In genomic region chr2:237412646-237413292, GRCh38 we compare ENCODE assay signal across 14 cellular contexts. TPM values are rescaled to one million over a fixed set of nuclear protein-coding genes. Genes with fewer than 3 reads are reported as not detected.
DNase-seq lines count a peak whose midpoint lies in the region; ATAC-seq and TF ChIP-seq lines count a peak whose summit lies in the region.
"Had no signal": no experiment of that assay in that cellular context is flagged by ENCODE, and none has a peak within 500 bp of the region (broad histone marks: within the 10 kb centered on the region; RNA-seq: fewer than 3 reads in every experiment).

No MANE protein-coding gene starts in this region.

- H3K27ac ChIP-seq in breast epithelium (peak overlapping the region; percentile 67 to 91), left lung (peak overlapping the region; percentile 69 to 88), gastrocnemius medialis (peak overlapping the region; percentile 71 to 80 (median 77))

- H3K9me3 ChIP-seq in breast epithelium (no peaks in the 10 kb centered on the region), left lung (no peaks in the 10 kb centered on the region), gastrocnemius medialis (no peaks in the 10 kb centered on the region)

- in situ Hi-C loops in gastrocnemius medialis (cut with MboI; ENCODE audit: low sequenced_read_pairs in 4 of 4) = loop anchor here in 2 of 4 donors (10.0 kb wide), 1 partner anchor 288 kb away; no protein-coding TSS in a partner anchor

- intact Hi-C loops in breast epithelium (cut with DNase I; ENCODE audit: low total_unique reads) = no loop called here
- intact Hi-C loops in left lung (cut with DNase I) = no loop called here
- intact Hi-C loops in gastrocnemius medialis (cut with DNase I; ENCODE audit: low total_unique reads) = loop anchor here (5.0 kb wide), 2 partner anchors 180 to 290 kb away; no protein-coding TSS in a partner anchor
- intact Hi-C loops in head of caudate nucleus (cut with DNase I) = no loop called here

- ATAC-seq in left lung (peak; percentile 4), gastrocnemius medialis (no peak)
- ATAC-seq: stimulated activated naive B cell treated with anti-CD40 and anti-IgM and Interleukin-4, amounts not matched to agents 10 μg/mL and 1 μg/mL and 100 μg/mL, for 72 hours had no signal

- H3K36me3 ChIP-seq in breast epithelium (no peaks in the 10 kb centered on the region), left lung (no peaks in the 10 kb centered on the region), gastrocnemius medialis (no peaks in the 10 kb centered on the region)

- no peaks in the 10 kb centered on the region for H3K4me1 ChIP-seq in breast epithelium
- peaks cover 0 to 3% of the 10 kb centered on the region in 2 donors for H3K4me1 ChIP-seq in left lung
- peaks cover 0 to 4% of the 10 kb centered on the region in 2 donors for H3K4me1 ChIP-seq in gastrocnemius medialis

- H3K4me3 ChIP-seq in AG10803 (ENCODE audit: low read length) = peak overlapping the region; percentile 96
- peak overlapping the region; percentile 55 to 73 (median 62) for H3K4me3 ChIP-seq in breast epithelium
- H3K4me3 ChIP-seq in left lung = peak overlapping the region; percentile 35 to 38
- peak overlapping the region; percentile 27 to 54 (median 36) for H3K4me3 ChIP-seq in gastrocnemius medialis

- DNase-seq in AG10803 (ENCODE audit: low read depth) (peak; percentile 30), breast epithelium (ENCODE audit: low spot score in 2 of 2) (no peak), left lung (no peak), gastrocnemius medialis (no peak), GDM1 (lab: John Stamatoyannopoulos, UW) (no peak), cerebellar nuclear complex (lab: John Stamatoyannopoulos, UW) (no peak), NCI-H128 (lab: John Stamatoyannopoulos, UW; ENCODE audit: unreplicated experiment) (no peak), head of caudate nucleus (no peak)
- DNase-seq: activated CD4-positive, alpha-beta T cell treated with anti-CD3 and anti-CD28 coated beads, Interleukin-2, amount 50 U/mL, for 4 hours; activated naive CD4-positive, alpha-beta T cell treated with anti-CD3 and anti-CD28 coated beads, Interleukin-2, amount 10 ng/mL, durations not matched to agents 7 days and 5 days; effector CD8-positive, alpha-beta T cell; NCI-H1694; stimulated activated CD4-positive, alpha-beta T cell treated with anti-CD3 and anti-CD28 coated beads, Interleukin-1b, Interleukin-23, amount 100 ng/mL, for 48 hours; stimulated activated naive B cell treated with anti-CD40 and anti-IgM and Interleukin-4, amounts not matched to agents 10 μg/mL and 1 μg/mL and 100 μg/mL, for 72 hours had no signal

- TF ChIP-seq POLR2A in breast epithelium (IDR thresholded peaks at IDR 0.05) = no peak
- TF ChIP-seq POLR2A in gastrocnemius medialis (IDR thresholded peaks at IDR 0.05) = no peak

- H3K27me3 ChIP-seq in breast epithelium (no peaks in the 10 kb centered on the region), left lung (peaks cover 0 to 47% of the 10 kb centered on the region in 2 donors), gastrocnemius medialis (no peaks in the 10 kb centered on the region)

- TF ChIP-seq CTCF in AG10803 (conservative IDR thresholded peaks at IDR 0.05; ENCODE audit: low read length) (no peak), breast epithelium (IDR thresholded peaks at IDR 0.05) (no peak), left lung (IDR thresholded peaks at IDR 0.05) (no peak), gastrocnemius medialis (IDR thresholded peaks at IDR 0.05 in 4 of 5, conservative IDR thresholded peaks at IDR 0.05 in 1 of 5) (no peak)

RNA-seq across cellular contexts. Expression of gene COL6A3, which starts 1.2 kb away (rescaled TPM):
- total RNA-seq in breast epithelium = 100 to 1,000 TPM; 116 to 907 (median 320) TPM
- 100 to 1,000 TPM; 598 to 868 TPM for total RNA-seq in left lung
- 100 to 1,000 TPM in 2 of 4 donors, 10 to 100 TPM in 2; 45.3 to 150 (median 108) TPM for total RNA-seq in gastrocnemius medialis

Comparison
In these comparisons a context has a peak if more than half of its experiments do, and no peak if none do; other contexts are left out.
1. H3K4me3 ChIP-seq: peak in every context shown above with its lines; median percentile 96 in AG10803; 62 in breast epithelium; 36 in left lung; 36 in gastrocnemius medialis.